In genomic region chr3:137347132-137347531, GRCh38 we compare ENCODE assay signal across 29 cellular contexts.
DNase-seq lines count a peak whose midpoint lies in the region; ATAC-seq and TF ChIP-seq lines count a peak whose summit lies in the region.
"Had no signal": no experiment of that assay in that cellular context is flagged by ENCODE, and none has a peak within 500 bp of the region (broad histone marks: within the 10 kb centered on the region; RNA-seq: fewer than 3 reads in every experiment).

No MANE protein-coding gene starts in this region.

- no peak overlapping the region for H3K4me3 Mint-ChIP-seq in endodermal cell
- H3K4me3 Mint-ChIP-seq in neural progenitor cell = no peak overlapping the region
- H3K4me3 Mint-ChIP-seq: activated CD4-positive, alpha-beta T cell treated with anti-CD3 and anti-CD28 coated beads, Interleukin-2, amount 10 ng/mL, durations not matched to agents 7 days and 5 days; activated naive CD8-positive, alpha-beta T cell treated with anti-CD3 and anti-CD28 coated beads, Interleukin-2, amount 50 U/mL, for 24 hours; activated T-cell treated with anti-CD3 and anti-CD28 coated beads, Interleukin-2, amount 50 U/mL, for 4 hours; dendritic cell treated with granulocyte-macrophage colony-stimulating factor and Interleukin-4, amounts not matched to agents 40 ng/mL and 50 ng/mL, for 4 days; IgD-negative memory B cell; nephron progenitor cell had no signal

- no peak overlapping the region for H3K9ac ChIP-seq in HCT116 (ENCODE audit: low read length)
- H3K9ac ChIP-seq in endodermal cell (ENCODE audit: extremely low read depth, low read length, poor library complexity, severe bottlenecking) = no peak overlapping the region
- H3K9ac ChIP-seq in neural progenitor cell = no peak overlapping the region
- no peak overlapping the region for H3K9ac ChIP-seq in SK-N-SH

- no TSS peak for BruUV-seq in HCT116 (replicated peaks; lab: Mats Ljungman, UMichigan)

- RAD21 ChIA-PET in HCT116 (lab: Charles Lee; ENCODE audit: low non-redundant PET in 1 of 2, low total read pairs in 2 of 2, uncharacterized antibody in 2 of 2, unreplicated experiment in 2 of 2) = no interaction called here

- H3K4me1 ChIP-seq in HCT116 (ENCODE audit: control insufficient read depth in 1 of 2, insufficient read depth in 2 of 2, low read length in 2 of 2) (no peaks in the 10 kb centered on the region), endodermal cell (ENCODE audit: control insufficient read depth, insufficient read depth, low read length) (peaks cover 9% of the 10 kb centered on the region), neural progenitor cell (peaks cover 22% of the 10 kb centered on the region), SK-N-SH (ENCODE audit: control insufficient read depth in 1 of 2, insufficient read depth in 2 of 2, low read depth in 1 of 2, low read length in 1 of 2) (no peaks in the 10 kb centered on the region)
- H3K4me1 ChIP-seq: gastroesophageal sphincter, Peyer's patch, spleen had no signal

- peaks cover 8% of the 10 kb centered on the region for H3F3A ChIP-seq in neural progenitor cell (ENCODE audit: low read depth)
- H3F3A ChIP-seq in SK-N-SH (replicated peaks; ENCODE audit: insufficient read depth) = no peaks in the 10 kb centered on the region

- H3K36me3 ChIP-seq in HCT116 (ENCODE audit: control insufficient read depth in 1 of 2, insufficient read depth in 2 of 2, low read length in 2 of 2) = no peaks in the 10 kb centered on the region
- no peaks in the 10 kb centered on the region for H3K36me3 ChIP-seq in endodermal cell (ENCODE audit: control insufficient read depth, insufficient read depth, low read length)
- no peaks in the 10 kb centered on the region for H3K36me3 ChIP-seq in neural progenitor cell
- H3K36me3 ChIP-seq in SK-N-SH (replicated peaks in 1 of 2; ENCODE audit: control insufficient read depth in 1 of 2, insufficient read depth in 2 of 2, low read length in 1 of 2) = no peaks in the 10 kb centered on the region
- H3K36me3 ChIP-seq: gastroesophageal sphincter, Peyer's patch, spleen had no signal

- 88 to 100% methylated on average over 1 to 2 of the region's 2 CpGs for WGBS in endodermal cell (ENCODE audit: insufficient coverage in 1 of 2, insufficient read length in 1 of 2), 2 experiments
- 10% methylated on average over 2 of the region's 2 CpGs for WGBS in SK-N-SH (ENCODE audit: low lambda C conversion rate)

- H3K27me3 ChIP-seq in HCT116 (ENCODE audit: insufficient read depth, low read length) (0 out of 2 replicates have a peak, but pooled peaks cover 2% of the 10 kb centered on the region), endodermal cell (ENCODE audit: control insufficient read depth, insufficient read depth, low read length, poor library complexity, severe bottlenecking) (peaks cover 80% of the 10 kb centered on the region), neural progenitor cell (no peaks in the 10 kb centered on the region), SK-N-SH (ENCODE audit: insufficient read depth) (no peaks in the 10 kb centered on the region)
- H3K27me3 ChIP-seq: gastroesophageal sphincter, Peyer's patch, spleen had no signal

- TF ChIP-seq RAD21 in HCT116 (IDR thresholded peaks at IDR 0.05; ENCODE audit: low read depth) (no peak), SK-N-SH (IDR thresholded peaks at IDR 0.05; ENCODE audit: low read length) (no peak)

- H3K9me3 ChIP-seq in HCT116 (ENCODE audit: control insufficient read depth in 1 of 2, insufficient read depth in 1 of 2, low read depth in 1 of 2, low read length in 2 of 2) = no peaks in the 10 kb centered on the region
- no peaks in the 10 kb centered on the region for H3K9me3 ChIP-seq in endodermal cell (ENCODE audit: control insufficient read depth, low read length)
- no peaks in the 10 kb centered on the region for H3K9me3 ChIP-seq in neural progenitor cell (ENCODE audit: low read depth)
- H3K9me3 ChIP-seq in SK-N-SH = no peaks in the 10 kb centered on the region
- H3K9me3 ChIP-seq: gastroesophageal sphincter, Peyer's patch had no signal

- POLR2A ChIA-PET in HCT116 (lab: Charles Lee) (no interaction called here), SK-N-SH (lab: Yijun Ruan, JAX) (no interaction called here)

- H3K4me2 ChIP-seq in HCT116 (ENCODE audit: low read length) (no peak overlapping the region), neural progenitor cell (no peak overlapping the region), SK-N-SH (no peak overlapping the region)

- peaks cover 84% of the 10 kb centered on the region for H3K27me3 Mint-ChIP-seq in endodermal cell (ENCODE audit: insufficient read depth)
- H3K27me3 Mint-ChIP-seq in neural progenitor cell (ENCODE audit: insufficient read depth, low read depth) = no peaks in the 10 kb centered on the region
- H3K27me3 Mint-ChIP-seq: activated CD4-positive, alpha-beta T cell treated with anti-CD3 and anti-CD28 coated beads, Interleukin-2, amount 10 ng/mL, durations not matched to agents 7 days and 5 days; activated naive CD8-positive, alpha-beta T cell treated with anti-CD3 and anti-CD28 coated beads, Interleukin-2, amount 50 U/mL, for 24 hours; dendritic cell treated with granulocyte-macrophage colony-stimulating factor and Interleukin-4, amounts not matched to agents 40 ng/mL and 50 ng/mL, for 4 days; IgD-negative memory B cell had no signal

- H3K4me3 ChIP-seq in HCT116 (replicated peaks in 1 of 2; ENCODE audit: low read depth in 1 of 2, low read length in 2 of 2) (no peak overlapping the region), endodermal cell (ENCODE audit: low read length) (no peak overlapping the region), neural progenitor cell (no peak overlapping the region), SK-N-SH (ENCODE audit: low read depth in 2 of 2, low read length in 1 of 2) (no peak overlapping the region)
- H3K4me3 ChIP-seq: gastroesophageal sphincter, Peyer's patch, spleen had no signal

- H3K27ac ChIP-seq in HCT116 (ENCODE audit: low read depth, low read length) = no peak overlapping the region
- H3K27ac ChIP-seq in endodermal cell (ENCODE audit: low read depth, low read length) = no peak overlapping the region
- H3K27ac ChIP-seq in neural progenitor cell = no peak overlapping the region
- H3K27ac ChIP-seq in SK-N-SH (ENCODE audit: low read depth in 2 of 2, low read length in 1 of 2) = no peak overlapping the region
- H3K27ac ChIP-seq: gastroesophageal sphincter, Peyer's patch, spleen had no signal

- H3K4me1 Mint-ChIP-seq in endodermal cell (peaks cover 17% of the 10 kb centered on the region), neural progenitor cell (peaks cover 16% of the 10 kb centered on the region)
- H3K4me1 Mint-ChIP-seq: activated CD4-positive, alpha-beta T cell treated with anti-CD3 and anti-CD28 coated beads, Interleukin-2, amount 10 ng/mL, durations not matched to agents 7 days and 5 days; activated naive CD8-positive, alpha-beta T cell treated with anti-CD3 and anti-CD28 coated beads, Interleukin-2, amount 50 U/mL, for 24 hours had no signal

- H3K9me3 Mint-ChIP-seq in endodermal cell (no peaks in the 10 kb centered on the region), neural progenitor cell (no peaks in the 10 kb centered on the region)
- H3K9me3 Mint-ChIP-seq: activated CD4-positive, alpha-beta T cell treated with anti-CD3 and anti-CD28 coated beads, Interleukin-2, amount 10 ng/mL, durations not matched to agents 7 days and 5 days; activated naive CD8-positive, alpha-beta T cell treated with anti-CD3 and anti-CD28 coated beads, Interleukin-2, amount 50 U/mL, for 24 hours; nephron progenitor cell had no signal

- H4K20me1 ChIP-seq in HCT116 (ENCODE audit: insufficient read depth) = no peaks in the 10 kb centered on the region
- H4K20me1 ChIP-seq in neural progenitor cell (ENCODE audit: low read depth) = no peaks in the 10 kb centered on the region
- H4K20me1 ChIP-seq in SK-N-SH (ENCODE audit: insufficient read depth) = no peaks in the 10 kb centered on the region

- ATAC-seq in HCT116 (no peak), GM21360 (IDR thresholded peaks at IDR 0.05; ENCODE audit: unreplicated experiment) (no peak)
- ATAC-seq: activated naive CD8-positive, alpha-beta T cell treated with anti-CD3 and anti-CD28 coated beads, Interleukin-2, amount 50 U/mL, for 24 hours; activated T-cell treated with anti-CD3 and anti-CD28 coated beads, Interleukin-2, amount 50 U/mL, for 4 hours; gastroesophageal sphincter; right cardiac atrium had no signal

- no peak for TF ChIP-seq EP300 in SK-N-SH (IDR thresholded peaks at IDR 0.05; ENCODE audit: borderline replicate concordance in 1 of 2, low read depth in 1 of 2, low read length in 1 of 2)

- intact Hi-C loops in HCT116 (cut with micrococcal nuclease) = no loop called here

- CTCF ChIA-PET in HCT116 (lab: Charles Lee) = no interaction called here
- CTCF ChIA-PET in SK-N-SH (lab: Yijun Ruan, JAX) = interaction anchor here (0.9 kb wide), 1 partner anchor 356 kb away, joined by 3 read pairs; no protein-coding TSS in a partner anchor

- H2AFZ ChIP-seq in HCT116 (ENCODE audit: low read depth, low read length, poor library complexity, severe bottlenecking) = no peak overlapping the region
- no peak overlapping the region for H2AFZ ChIP-seq in neural progenitor cell (replicated peaks)
- no peak overlapping the region for H2AFZ ChIP-seq in SK-N-SH (ENCODE audit: low read depth)

- TF ChIP-seq CTCF in GM12872 (IDR thresholded peaks at IDR 0.05; ENCODE audit: insufficient read depth, low read depth, low read length) (peak; percentile 49), HCT116 (IDR thresholded peaks at IDR 0.05 in 2 of 3, conservative IDR thresholded peaks at IDR 0.05 in 1 of 3; ENCODE audit: borderline replicate concordance in 1 of 3, insufficient read depth in 1 of 3, low read depth in 2 of 3, low read length in 2 of 3) (peak in 2 of 3 experiments; percentile 37 to 41; a peak in 4 of 6 replicates), endodermal cell (conservative IDR thresholded peaks at IDR 0.05) (peak; percentile 85), neural progenitor cell (IDR thresholded peaks at IDR 0.05) (peak; percentile 28), SK-N-SH (IDR thresholded peaks at IDR 0.05) (no peak)

- DNase-seq in HCT116 (ENCODE audit: low read depth, low spot score) = no peak
- peak; percentile 71 for DNase-seq in endodermal cell
- no peak for DNase-seq in neural progenitor cell (ENCODE audit: low spot score)
- DNase-seq in SKM-1 treated with dmso at 0.1 percent for 144 hours (lab: John Stamatoyannopoulos, UW; ENCODE audit: unreplicated experiment) = no peak
- DNase-seq in SK-N-SH = no peak
- DNase-seq: activated CD4-positive, alpha-beta T cell treated with anti-CD3 and anti-CD28 coated beads, Interleukin-2, amount 10 ng/mL, durations not matched to agents 7 days and 5 days; activated gamma-delta T cell treated with Interleukin-2 at 50 U/mL for 16 hours; activated naive CD8-positive, alpha-beta T cell treated with anti-CD3 and anti-CD28 coated beads, Interleukin-2, amount 50 U/mL, for 24 hours; activated T-cell treated with anti-CD3 and anti-CD28 coated beads, Interleukin-2, amount 50 U/mL, for 4 hours; C1 segment of cervical spinal cord; Calu3; central memory CD4-positive, alpha-beta T cell; EL; hypothalamus; kidney; NCI-H1092 treated with DMSO at 0.1 percent for 48 hours; NCI-H1930; NCI-H526 treated with DMSO at 0.1 percent for 48 hours; Peyer's patch; right cardiac atrium; SIG-M5; spleen; T1000 had no signal

- H3K36me3 Mint-ChIP-seq in endodermal cell (ENCODE audit: low read depth) = no peaks in the 10 kb centered on the region
- no peaks in the 10 kb centered on the region for H3K36me3 Mint-ChIP-seq in neural progenitor cell
- H3K36me3 Mint-ChIP-seq: IgD-negative memory B cell had no signal

- H3K9me2 ChIP-seq in HCT116 (ENCODE audit: insufficient read depth) (no peaks in the 10 kb centered on the region), SK-N-SH (no peaks in the 10 kb centered on the region)

- H3K79me2 ChIP-seq in HCT116 (ENCODE audit: insufficient read depth, low read length) (no peaks in the 10 kb centered on the region), neural progenitor cell (ENCODE audit: low read depth) (no peaks in the 10 kb centered on the region), SK-N-SH (ENCODE audit: insufficient read depth) (no peaks in the 10 kb centered on the region)

- no peak overlapping the region for H3K27ac Mint-ChIP-seq in endodermal cell
- no peak overlapping the region for H3K27ac Mint-ChIP-seq in neural progenitor cell
- H3K27ac Mint-ChIP-seq: activated CD4-positive, alpha-beta T cell treated with anti-CD3 and anti-CD28 coated beads, Interleukin-2, amount 10 ng/mL, durations not matched to agents 7 days and 5 days; activated naive CD8-positive, alpha-beta T cell treated with anti-CD3 and anti-CD28 coated beads, Interleukin-2, amount 50 U/mL, for 24 hours; dendritic cell treated with granulocyte-macrophage colony-stimulating factor and Interleukin-4, amounts not matched to agents 40 ng/mL and 50 ng/mL, for 4 days; IgD-negative memory B cell had no signal

- no peak for TF ChIP-seq POLR2A in HCT116 (IDR thresholded peaks at IDR 0.05; ENCODE audit: borderline replicate concordance, extremely low read depth, insufficient read depth, insufficient read length)
